In genomic region chr1:40887652-40888051, GRCh38 we compare ENCODE assay signal across 18 cellular contexts. TPM values are rescaled to one million over a fixed set of nuclear protein-coding genes. Genes with fewer than 3 reads are reported as not detected.
DNase-seq lines count a peak whose midpoint lies in the region; ATAC-seq and TF ChIP-seq lines count a peak whose summit lies in the region.
"Had no signal": no experiment of that assay in that cellular context is flagged by ENCODE, and none has a peak within 500 bp of the region (broad histone marks: within the 10 kb centered on the region; RNA-seq: fewer than 3 reads in every experiment).

No MANE protein-coding gene starts in this region.

- H3K4me1 ChIP-seq in SK-N-SH (ENCODE audit: control insufficient read depth in 1 of 2, insufficient read depth in 2 of 2, low read depth in 1 of 2, low read length in 1 of 2) (no peaks in the 10 kb centered on the region; a peak in 1 of 4 replicates), mammary epithelial cell (ENCODE audit: insufficient read depth, low read length) (peaks cover 55% of the 10 kb centered on the region), foreskin keratinocyte (peaks cover 47% of the 10 kb centered on the region)
- H3K4me1 ChIP-seq: BLaER1 had no signal

- H3K79me2 ChIP-seq in SK-N-SH (ENCODE audit: insufficient read depth): no peaks in the 10 kb centered on the region
- no peaks in the 10 kb centered on the region for H3K79me2 ChIP-seq in mammary epithelial cell (ENCODE audit: insufficient read depth, low read length)

- H3K36me3 ChIP-seq in SK-N-SH (replicated peaks in 1 of 2; ENCODE audit: control insufficient read depth in 1 of 2, insufficient read depth in 2 of 2, low read length in 1 of 2) (no peaks in the 10 kb centered on the region), mammary epithelial cell (ENCODE audit: insufficient read depth, low read length) (no peaks in the 10 kb centered on the region)
- H3K36me3 ChIP-seq: BLaER1 had no signal

- TF ChIP-seq POLR2A in GM18505 (IDR thresholded peaks at IDR 0.05; ENCODE audit: borderline replicate concordance, extremely low read depth, insufficient read depth, insufficient read length): no peak

- TF ChIP-seq EP300 in SK-N-SH (IDR thresholded peaks at IDR 0.05; ENCODE audit: borderline replicate concordance in 1 of 2, low read depth in 1 of 2, low read length in 1 of 2): no peak

- CTCF ChIA-PET in SK-N-SH (lab: Yijun Ruan, JAX) (interaction anchor here (1.3 to 1.5 kb wide), 2 partner anchors 38 to 65 kb away, joined by 3 to 4 read pairs; no protein-coding TSS in a partner anchor), RWPE1 (lab: Yijun Ruan, JAX) (no interaction called here), mammary epithelial cell (lab: Charles Lee; ENCODE audit: low non-redundant PET) (no interaction called here)

- ATAC-seq in SK-N-SH treated with all-trans-retinoic acid at 6 μM for 48 hours: no peak
- ATAC-seq in foreskin keratinocyte: no peak
- no peak for ATAC-seq in GM18505 (IDR thresholded peaks at IDR 0.05; ENCODE audit: unreplicated experiment)
- ATAC-seq: A549 had no signal

- H3K9me3 ChIP-seq in SK-N-SH (no peaks in the 10 kb centered on the region), mammary epithelial cell (replicated peaks; ENCODE audit: insufficient read depth, low read length) (no peaks in the 10 kb centered on the region)
- H3K9me3 ChIP-seq: A549 had no signal

- 95% methylated on average over 6 of the region's 6 CpGs for WGBS in SK-N-SH (ENCODE audit: low lambda C conversion rate)
- WGBS in mammary epithelial cell (ENCODE audit: low coverage, missing lambda C conversion rate): 92% methylated on average over 6 of the region's 6 CpGs

- dilution Hi-C loops in mammary epithelial cell (cut with HindIII; ENCODE audit: low sequenced_read_pairs): no loop called here

- in situ Hi-C loops in mammary epithelial cell (cut with MboI; ENCODE audit: low sequenced_read_pairs in 2 of 2): no loop called here
- in situ Hi-C loops in G401 (cut with HindIII; ENCODE audit: low sequenced_read_pairs): no loop called here

- no peaks in the 10 kb centered on the region for H3F3A ChIP-seq in SK-N-SH (replicated peaks; ENCODE audit: insufficient read depth)

- no peak overlapping the region for H3K4me3 ChIP-seq in SK-N-SH (ENCODE audit: low read depth in 2 of 2, low read length in 1 of 2)
- H3K4me3 ChIP-seq in mammary epithelial cell (replicated peaks in 1 of 3; ENCODE audit: insufficient read depth in 1 of 3, low read depth in 2 of 3, low read length in 3 of 3): no peak overlapping the region
- H3K4me3 ChIP-seq: A549, BLaER1 had no signal

- TF ChIP-seq CTCF in SK-N-SH (IDR thresholded peaks at IDR 0.05) (no peak), RWPE1 (conservative IDR thresholded peaks at IDR 0.05; ENCODE audit: low read depth) (no peak), mammary epithelial cell (conservative IDR thresholded peaks at IDR 0.05 in 1 of 2, IDR thresholded peaks at IDR 0.05 in 1 of 2; ENCODE audit: extremely low read depth in 1 of 2, insufficient read depth in 1 of 2, low read depth in 1 of 2, low read length in 2 of 2) (no peak), foreskin keratinocyte (conservative IDR thresholded peaks at IDR 0.05) (no peak)

- no peak overlapping the region for H2AFZ ChIP-seq in SK-N-SH (ENCODE audit: low read depth)
- peak overlapping the region; percentile 34 for H2AFZ ChIP-seq in mammary epithelial cell (ENCODE audit: low read depth, low read length)

- POLR2A ChIA-PET in SK-N-SH (lab: Yijun Ruan, JAX): no interaction called here
- POLR2A ChIA-PET in RWPE1 (lab: Yijun Ruan, JAX; ENCODE audit: low non-redundant PET): no interaction called here

- H3K9ac ChIP-seq in SK-N-SH (no peak overlapping the region), mammary epithelial cell (ENCODE audit: insufficient read depth, low read length) (no peak overlapping the region)
- H3K9ac ChIP-seq: BLaER1 had no signal

- intact Hi-C loops in mammary epithelial cell (cut with micrococcal nuclease): no loop called here

- no TSS peak for BruUV-seq in mammary epithelial cell (replicated peaks; lab: Mats Ljungman, UMichigan)

- DNase-seq in SK-N-SH (no peak), RWPE1 (ENCODE audit: low spot score) (no peak), mammary epithelial cell (no peak), foreskin keratinocyte (no peak), NCI-H2227 treated with DMSO at 0.1 percent for 48 hours (lab: John Stamatoyannopoulos, UW) (no peak), G401 (ENCODE audit: low spot score) (no peak)
- DNase-seq: CD4-positive, alpha-beta memory T cell; DMS153; DMS79; GF-D8; H9 had no signal

- H3K27ac ChIP-seq in SK-N-SH (ENCODE audit: low read depth in 2 of 2, low read length in 1 of 2) (no peak overlapping the region), RWPE1 (peak overlapping the region; percentile 87), mammary epithelial cell (ENCODE audit: insufficient read depth, low read depth, low read length) (peak overlapping the region; percentile 83), foreskin keratinocyte (peak overlapping the region; percentile 78)
- H3K27ac ChIP-seq: 22Rv1, BLaER1, HL-60 had no signal

- no peaks in the 10 kb centered on the region for H3K9me2 ChIP-seq in SK-N-SH

- no peaks in the 10 kb centered on the region for H4K20me1 ChIP-seq in SK-N-SH (ENCODE audit: insufficient read depth)
- H4K20me1 ChIP-seq in mammary epithelial cell (ENCODE audit: insufficient read depth, low read length): no peaks in the 10 kb centered on the region
- H4K20me1 ChIP-seq: BLaER1 had no signal

- no peak for TF ChIP-seq RAD21 in SK-N-SH (IDR thresholded peaks at IDR 0.05; ENCODE audit: low read length)

- H3K4me2 ChIP-seq in SK-N-SH (no peak overlapping the region), mammary epithelial cell (ENCODE audit: insufficient read depth, low read depth, low read length) (no peak overlapping the region)
- H3K4me2 ChIP-seq: A549, BLaER1 had no signal

- H3K27me3 ChIP-seq in SK-N-SH (ENCODE audit: insufficient read depth) (no peaks in the 10 kb centered on the region), mammary epithelial cell (ENCODE audit: insufficient read depth, low read length) (no peaks in the 10 kb centered on the region), foreskin keratinocyte (no peaks in the 10 kb centered on the region)

TF ChIP-seq in SK-N-SH treated with all-trans-retinoic acid at 6 μM for 48 hours, 23 proteins besides CTCF, POLR2A, EP300 and RAD21:
- TF ChIP-seq ZNF70 (CRISPR knock-in tag; IDR thresholded peaks at IDR 0.05) (peak; percentile 49), POU6F1 (CRISPR knock-in tag; IDR thresholded peaks at IDR 0.05; ENCODE audit: borderline replicate concordance, low read depth) (no peak)

TF ChIP-seq in SK-N-SH, 30 proteins besides CTCF, POLR2A, EP300 and RAD21:
- TF ChIP-seq MEF2A (IDR thresholded peaks at IDR 0.05; ENCODE audit: borderline replicate concordance, low read depth) (no peak), TEAD4 (IDR thresholded peaks at IDR 0.05; ENCODE audit: borderline replicate concordance, insufficient read depth) (no peak), YY1 (IDR thresholded peaks at IDR 0.05; ENCODE audit: low read depth) (no peak), RFX5 (IDR thresholded peaks at IDR 0.05; ENCODE audit: low read length) (no peak), PBX3 (IDR thresholded peaks at IDR 0.05) (no peak)

RNA-seq across cellular contexts. Expression of gene CITED4, which starts 25.5 kb away (rescaled TPM):
- polyA plus RNA-seq in SK-N-SH (2012; rRNA removed): 5.9 and 10.1 TPM in 2 replicates
- 6.7 and 10.0 TPM in 2 replicates for polyA plus RNA-seq in SK-N-SH (2012; cell fraction: cytosol; rRNA removed)
- 5.6 and 13.0 TPM in 2 replicates for polyA plus RNA-seq in SK-N-SH (2012; cell fraction: nucleus; rRNA removed)
- total RNA-seq in mammary epithelial cell: 100 to 1,000 TPM in 1 of 2 donors, 10 to 100 TPM in 1; 54.8 to 140 TPM
- polyA plus RNA-seq in mammary epithelial cell: 27.5 TPM
- polyA minus RNA-seq in mammary epithelial cell: 24.0 TPM
- total RNA-seq in foreskin keratinocyte: 92.2 and 130 TPM in 2 replicates
- polyA plus RNA-seq in foreskin keratinocyte: 149 and 243 TPM in 2 replicates
- total RNA-seq in G401 (2014; rRNA removed; shearing (Covaris generic)): 2.3 and 11.4 TPM in 2 replicates
- total RNA-seq: HT1080 had no signal

Comparison
In these comparisons a context has a peak if more than half of its experiments do, and no peak if none do; other contexts are left out.
1. H3K27ac ChIP-seq: peak in RWPE1 (single experiment), mammary epithelial cell (single experiment) and foreskin keratinocyte (single experiment); none in SK-N-SH (0 of 2).